8 cellular contexts compared by ENCODE assay signal in genomic region chr2:61470965-61471904, GRCh38. TPM values are rescaled to one million over a fixed set of nuclear protein-coding genes. Genes with fewer than 3 reads are reported as not detected.
DNase-seq lines count a peak whose midpoint lies in the region; ATAC-seq and TF ChIP-seq lines count a peak whose summit lies in the region.

USP34 (minus strand) TSS chr2:61471087; CDS start chr2:61470692, 395 bp downstream.

- no peaks in the 10 kb centered on the region for H3K9me3 ChIP-seq in Karpas-422 (ENCODE audit: low read length)
- no peaks in the 10 kb centered on the region for H3K9me3 ChIP-seq in esophagus squamous epithelium

- peak within 1 kb of the TSS; percentile 80 for H3K4me3 ChIP-seq in Karpas-422 (ENCODE audit: low read length)
- H3K4me3 ChIP-seq in esophagus squamous epithelium, result peak within 1 kb of the TSS; percentile 66 to 98 (median 89)

- no peaks in the 10 kb centered on the region for H3K9me2 ChIP-seq in Karpas-422 (replicated peaks; ENCODE audit: insufficient read depth, low read length)

- peak; percentile 74 for ATAC-seq in GM21737 (IDR thresholded peaks at IDR 0.05; ENCODE audit: unreplicated experiment)

- peaks cover 8% of the 10 kb centered on the region; the same call in 1 of the 2 replicates for H3K36me3 ChIP-seq in Karpas-422 (ENCODE audit: insufficient read depth, low read length)
- peaks cover 0 to 22% (median 0%) of the 10 kb centered on the region in 3 donors for H3K36me3 ChIP-seq in esophagus squamous epithelium

- WGBS in esophagus squamous epithelium, 2 donors, result 0% methylated on average over 7 to 31 of the region's 91 CpGs

- peaks cover 29% of the 10 kb centered on the region for H3K4me1 ChIP-seq in Karpas-422 (ENCODE audit: low read length)
- peaks cover 13 to 42% (median 16%) of the 10 kb centered on the region in 3 donors for H3K4me1 ChIP-seq in esophagus squamous epithelium

- peaks cover 59% of the 10 kb centered on the region for H3K79me2 ChIP-seq in Karpas-422 (ENCODE audit: low read length)

- H3K27ac ChIP-seq in Karpas-422 (ENCODE audit: low read length) (peak within 1 kb of the TSS; percentile 86), esophagus squamous epithelium (peak within 1 kb of the TSS; percentile 94 to 100 (median 98))

- H2AFZ ChIP-seq in Karpas-422 (ENCODE audit: low read length), result peak within 1 kb of the TSS; percentile 8; the same call in 1 of the 2 replicates

- H3K27me3 ChIP-seq in Karpas-422 (ENCODE audit: low read length), result no peaks in the 10 kb centered on the region
- no peaks in the 10 kb centered on the region for H3K27me3 ChIP-seq in esophagus squamous epithelium

- H3K4me2 ChIP-seq in Karpas-422 (ENCODE audit: low read depth, low read length, poor library complexity, severe bottlenecking), result peak within 1 kb of the TSS; percentile 90

- H4K20me1 ChIP-seq in Karpas-422 (ENCODE audit: insufficient read depth, low read depth, low read length), result 0 out of 2 replicates have a peak, but pooled peaks cover 3% of the 10 kb centered on the region

- DNase-seq in DMS53 (lab: John Stamatoyannopoulos, UW) (peak; percentile 98), Karpas-422 (peak; percentile 99), RKO (ENCODE audit: low spot score) (peak; percentile 88), activated T-helper 1 cell treated with Interleukin-2 at 50 U/mL for 16 hours (ENCODE audit: low read depth) (peak; percentile 92), esophagus squamous epithelium (lab: John Stamatoyannopoulos, UW) (peak; percentile 76), myocyte (ENCODE audit: low read depth) (peak; percentile 95)
- peak; percentile 83 to 94 for DNase-seq in stimulated activated CD8-positive, alpha-beta memory T cell treated with anti-CD3 and anti-CD28 coated beads, Interleukin-7, amount 100 ng/mL, for 4 hours (ENCODE audit: low read depth in 2 of 2)

- peak in 3 of 4 donors; percentile 12 to 87 (median 78) for TF ChIP-seq POLR2A in esophagus squamous epithelium (IDR thresholded peaks at IDR 0.05)

- peak in 2 of 6 experiments; percentile 2 to 33 for TF ChIP-seq CTCF in esophagus squamous epithelium (IDR thresholded peaks at IDR 0.05)

- intact Hi-C loops in esophagus squamous epithelium (cut with DNase I), result loop anchor here (5.0 kb wide), 1 partner anchor 66 kb away; the partner anchor contains the start of gene XPO1

- H3K9ac ChIP-seq in Karpas-422 (ENCODE audit: low read length), result peak within 1 kb of the TSS; percentile 88

RNA-seq across cellular contexts. Expression of gene USP34, which starts in this region (rescaled TPM):
- 235 and 376 TPM in 2 replicates for total RNA-seq in Karpas-422 (2014; rRNA removed; shearing (Covaris generic); ENCODE audit: low replicate concordance)
- 100 to 1,000 TPM in 2 of 4 donors, 10 to 100 TPM in 2; 49.5 to 129 (median 84.9) TPM for total RNA-seq in esophagus squamous epithelium
- 76.3 and 107 TPM in 2 replicates for total RNA-seq in myocyte
- 26.2 TPM for polyA plus RNA-seq in myocyte (2012)

Comparison
In these comparisons a context has a peak if more than half of its experiments do, and no peak if none do; other contexts are left out.
1. Peak in every context shown above with its lines: DNase-seq, ATAC-seq, H3K4me3 ChIP-seq and H3K27ac ChIP-seq.